ENCODE assay signal across 2 cellular contexts in genomic region chr19:35302446-35302845, GRCh38.
A peak's percentile ranks its signal among the peaks of the same experiment; 100 is the strongest.
TF ChIP-seq lines count a peak whose summit lies in the region.

No MANE protein-coding gene starts in this region.

TF ChIP-seq in IMR-90, 13 proteins besides CTCF, POLR2A, EP300 and RAD21:
- no peak for TF ChIP-seq MAFK (IDR thresholded peaks at IDR 0.05; ENCODE audit: low read depth, low read length)
- no peak for TF ChIP-seq FOS (IDR thresholded peaks at IDR 0.05; ENCODE audit: low read depth, low read length)
TF ChIP-seq in IMR-90: peak in this region for 0.

TF ChIP-seq in K562, 482 proteins besides CTCF, POLR2A, EP300 and RAD21:
- no peak for TF ChIP-seq TEAD4 (IDR thresholded peaks at IDR 0.05; ENCODE audit: low read length)
- TF ChIP-seq TEAD4 (CRISPR knock-in tag; IDR thresholded peaks at IDR 0.05; ENCODE audit: borderline replicate concordance), result no peak
- TF ChIP-seq XRCC5 (IDR thresholded peaks at IDR 0.05; ENCODE audit: low read depth, low read length), result no peak
- no peak for TF ChIP-seq SMARCB1 (IDR thresholded peaks at IDR 0.05; ENCODE audit: insufficient read length, low read depth)
- TF ChIP-seq, protein P1, sequence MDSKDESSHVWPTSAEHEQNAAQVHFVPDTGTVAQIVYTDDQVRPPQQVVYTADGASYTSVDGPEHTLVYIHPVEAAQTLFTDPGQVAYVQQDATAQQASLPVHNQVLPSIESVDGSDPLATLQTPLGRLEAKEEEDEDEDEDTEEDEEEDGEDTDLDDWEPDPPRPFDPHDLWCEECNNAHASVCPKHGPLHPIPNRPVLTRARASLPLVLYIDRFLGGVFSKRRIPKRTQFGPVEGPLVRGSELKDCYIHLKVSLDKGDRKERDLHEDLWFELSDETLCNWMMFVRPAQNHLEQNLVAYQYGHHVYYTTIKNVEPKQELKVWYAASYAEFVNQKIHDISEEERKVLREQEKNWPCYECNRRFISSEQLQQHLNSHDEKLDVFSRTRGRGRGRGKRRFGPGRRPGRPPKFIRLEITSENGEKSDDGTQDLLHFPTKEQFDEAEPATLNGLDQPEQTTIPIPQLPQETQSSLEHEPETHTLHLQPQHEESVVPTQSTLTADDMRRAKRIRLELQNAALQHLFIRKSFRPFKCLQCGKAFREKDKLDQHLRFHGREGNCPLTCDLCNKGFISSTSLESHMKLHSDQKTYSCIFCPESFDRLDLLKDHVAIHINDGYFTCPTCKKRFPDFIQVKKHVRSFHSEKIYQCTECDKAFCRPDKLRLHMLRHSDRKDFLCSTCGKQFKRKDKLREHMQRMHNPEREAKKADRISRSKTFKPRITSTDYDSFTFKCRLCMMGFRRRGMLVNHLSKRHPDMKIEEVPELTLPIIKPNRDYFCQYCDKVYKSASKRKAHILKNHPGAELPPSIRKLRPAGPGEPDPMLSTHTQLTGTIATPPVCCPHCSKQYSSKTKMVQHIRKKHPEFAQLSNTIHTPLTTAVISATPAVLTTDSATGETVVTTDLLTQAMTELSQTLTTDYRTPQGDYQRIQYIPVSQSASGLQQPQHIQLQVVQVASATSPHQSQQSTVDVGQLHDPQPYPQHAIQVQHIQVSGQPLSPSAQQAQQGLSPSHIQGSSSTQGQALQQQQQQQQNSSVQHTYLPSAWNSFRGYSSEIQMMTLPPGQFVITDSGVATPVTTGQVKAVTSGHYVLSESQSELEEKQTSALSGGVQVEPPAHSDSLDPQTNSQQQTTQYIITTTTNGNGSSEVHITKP (IDR thresholded peaks at IDR 0.05; ENCODE audit: partially characterized antibody), result peak; percentile 50
